27 cellular contexts compared by ENCODE assay signal in the genomic region with DNA sequence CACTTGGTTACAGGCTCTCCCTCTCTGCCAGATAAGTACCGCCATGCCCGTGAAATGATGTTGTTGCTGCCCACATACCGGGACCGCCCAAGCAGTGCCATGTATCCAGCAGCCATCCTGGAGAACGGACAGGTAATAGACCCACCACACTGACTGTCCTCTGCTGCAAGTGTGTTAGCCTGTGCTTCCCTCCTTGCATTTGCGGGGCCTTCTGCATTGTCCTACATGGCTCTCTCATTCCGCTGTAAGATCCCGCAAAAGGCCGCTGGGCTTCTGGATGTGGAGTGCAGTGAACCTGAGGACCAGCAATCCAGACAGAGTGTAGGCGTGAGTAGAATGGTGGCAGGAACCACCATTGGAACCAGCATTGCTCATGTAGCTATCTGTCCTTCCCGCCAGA.
"Had no signal": no experiment of that assay in that cellular context is flagged by ENCODE, and none has a peak within 500 bp of the region (broad histone marks: within the 10 kb centered on the region; RNA-seq: fewer than 3 reads in every experiment).

No MANE protein-coding gene starts in this region.

- FAIRE-seq: colon had no signal

- H3K27me3 ChIP-seq: dorsolateral prefrontal cortex, gastrocnemius medialis, heart left ventricle, hepatocyte, left lung, neutrophil, sigmoid colon, testis, tibial artery had no signal

- DNase-seq: effector CD4-positive, alpha-beta T cell; foreskin fibroblast; gastrocnemius medialis; heart left ventricle; left cardiac atrium; left lung; mesenchymal stem cell; mucosa of descending colon; naive B cell; psoas muscle; right cardiac atrium; sigmoid colon; stimulated activated CD4-positive, alpha-beta T cell treated with anti-CD3 and anti-CD28 coated beads, Interleukin-2, amount 100 ng/mL, for 24 hours; stimulated activated CD4-positive, alpha-beta T cell treated with anti-CD3 and anti-CD28 coated beads, Interleukin-4, amount 100 ng/mL, for 24 hours; stimulated activated naive CD8-positive, alpha-beta T cell treated with anti-CD3 and anti-CD28 coated beads, Interleukin-15, Interleukin-2, amounts not matched to agents 100 U/mL and 50 U/mL, for 24 hours; testis had no signal

- H3K27ac Mint-ChIP-seq: mesothelial cell of epicardium; naive B cell; natural killer cell treated with Interleukin-12 subunit alpha and Interleukin-12 subunit beta and Interleukin-15 and Interleukin-18, amount 100 ng/mL, for 72 hours; stimulated activated effector memory CD8-positive, alpha-beta T cell treated with anti-CD3 and anti-CD28 coated beads, Interleukin-12 subunit alpha, Interleukin-12 subunit beta, amount 100 ng/mL, for 72 hours; type B pancreatic cell had no signal

- H3K36me3 Mint-ChIP-seq: mesothelial cell of epicardium; naive B cell; natural killer cell treated with Interleukin-12 subunit alpha and Interleukin-12 subunit beta and Interleukin-15 and Interleukin-18, amount 100 ng/mL, for 72 hours; stimulated activated effector memory CD8-positive, alpha-beta T cell treated with anti-CD3 and anti-CD28 coated beads, Interleukin-12 subunit alpha, Interleukin-12 subunit beta, amount 100 ng/mL, for 72 hours; type B pancreatic cell had no signal

- H3K4me3 Mint-ChIP-seq: mesothelial cell of epicardium; naive B cell; natural killer cell treated with Interleukin-12 subunit alpha and Interleukin-12 subunit beta and Interleukin-15 and Interleukin-18, amount 100 ng/mL, for 72 hours; neural crest cell; stimulated activated effector memory CD8-positive, alpha-beta T cell treated with anti-CD3 and anti-CD28 coated beads, Interleukin-12 subunit alpha, Interleukin-12 subunit beta, amount 100 ng/mL, for 72 hours; type B pancreatic cell had no signal

- H3K4me1 Mint-ChIP-seq: mesothelial cell of epicardium; neural crest cell; stimulated activated effector memory CD8-positive, alpha-beta T cell treated with anti-CD3 and anti-CD28 coated beads, Interleukin-12 subunit alpha, Interleukin-12 subunit beta, amount 100 ng/mL, for 72 hours had no signal

- H3K4me1 ChIP-seq: gastrocnemius medialis, heart left ventricle, left lung, sigmoid colon, testis, tibial artery had no signal

- ATAC-seq: esophagus mucosa; gastrocnemius medialis; heart left ventricle; left cardiac atrium; left lung; mucosa of descending colon; natural killer cell treated with Interleukin-12 subunit alpha and Interleukin-12 subunit beta and Interleukin-15 and Interleukin-18, amount 100 ng/mL, for 72 hours; psoas muscle; right cardiac atrium; stimulated activated effector memory CD8-positive, alpha-beta T cell treated with anti-CD3 and anti-CD28 coated beads, Interleukin-12 subunit alpha, Interleukin-12 subunit beta, amount 100 ng/mL, for 72 hours; stimulated activated naive CD8-positive, alpha-beta T cell treated with anti-CD3 and anti-CD28 coated beads, Interleukin-15, Interleukin-2, amounts not matched to agents 100 U/mL and 50 U/mL, for 24 hours had no signal

- H2AFZ ChIP-seq: hepatocyte had no signal

- H3K27me3 Mint-ChIP-seq: natural killer cell treated with Interleukin-12 subunit alpha and Interleukin-12 subunit beta and Interleukin-15 and Interleukin-18, amount 100 ng/mL, for 72 hours; type B pancreatic cell had no signal

- H3K4me3 ChIP-seq: dorsolateral prefrontal cortex, gastrocnemius medialis, heart left ventricle, hepatocyte, left lung, mucosa of descending colon, psoas muscle, sigmoid colon, testis, tibial artery had no signal

- H3K9me3 Mint-ChIP-seq: mesothelial cell of epicardium; naive B cell; natural killer cell treated with Interleukin-12 subunit alpha and Interleukin-12 subunit beta and Interleukin-15 and Interleukin-18, amount 100 ng/mL, for 72 hours; neural crest cell; stimulated activated effector memory CD8-positive, alpha-beta T cell treated with anti-CD3 and anti-CD28 coated beads, Interleukin-12 subunit alpha, Interleukin-12 subunit beta, amount 100 ng/mL, for 72 hours; type B pancreatic cell had no signal

- H3K27ac ChIP-seq: gastrocnemius medialis, heart left ventricle, hepatocyte, left lung, neutrophil, psoas muscle, sigmoid colon, testis, tibial artery had no signal

- H3K79me2 ChIP-seq: hepatocyte had no signal

- H3K9me3 ChIP-seq: gastrocnemius medialis, heart left ventricle, left lung, mucosa of descending colon, neutrophil, psoas muscle, sigmoid colon, testis, tibial artery had no signal

- H3K36me3 ChIP-seq: gastrocnemius medialis, heart left ventricle, left lung, neutrophil, sigmoid colon, tibial artery had no signal

- H3K4me2 ChIP-seq: hepatocyte had no signal
